Comparison of ENCODE assay signal across 8 cellular contexts in genomic region chr6:17986656-17987575, GRCh38. TPM values are rescaled to one million over a fixed set of nuclear protein-coding genes. Genes with fewer than 3 reads are reported as not detected.
DNase-seq lines count a peak whose midpoint lies in the region; ATAC-seq and TF ChIP-seq lines count a peak whose summit lies in the region.

No MANE protein-coding gene starts in this region.

- H3K9me3 Mint-ChIP-seq in brain = no peaks in the 10 kb centered on the region

- ATAC-seq in HG02885 (IDR thresholded peaks at IDR 0.05; ENCODE audit: poor library complexity, unreplicated experiment) = peak; percentile 26

- H3K4me1 Mint-ChIP-seq in brain = peaks cover 44% of the 10 kb centered on the region

- in situ Hi-C loops in GM13976 (cut with MboI; ENCODE audit: low sequenced_read_pairs, unreplicated experiment) = no loop called here

- peaks cover 10% of the 10 kb centered on the region for H3K27me3 Mint-ChIP-seq in brain

- DNase-seq in AG08395 (ENCODE audit: low spot score) = peak; percentile 59
- peak; percentile 54 for DNase-seq in GM13976 (ENCODE audit: low spot score)
- DNase-seq in NCI-H526 treated with DMSO at 0.1 percent for 48 hours (lab: John Stamatoyannopoulos, UW) = peak; percentile 85
- DNase-seq in renal cortical epithelial cell (ENCODE audit: low read depth) = peak; percentile 32
- no peak for DNase-seq in amniotic stem cell (lab: John Stamatoyannopoulos, UW)

- H3K36me3 Mint-ChIP-seq in brain = peaks cover 10% of the 10 kb centered on the region

- peak overlapping the region; percentile 89 to 95 (median 94) for H3K4me3 Mint-ChIP-seq in brain

- TF ChIP-seq CTCF in GM13976 (IDR thresholded peaks at IDR 0.05; ENCODE audit: borderline replicate concordance, control extremely low read depth, extremely low read depth, insufficient read depth, missing control alignments) = no peak
- TF ChIP-seq CTCF in brain (conservative IDR thresholded peaks at IDR 0.05) = no peak

- H3K27ac Mint-ChIP-seq in brain = peak overlapping the region; percentile 85 to 96 (median 93)

- peak overlapping the region; percentile 71 for H3K4me3 ChIP-seq in iPS-11a (ENCODE audit: low read depth, low read length)

RNA-seq across cellular contexts. Expression of gene KIF13A, which starts 0.5 kb away (rescaled TPM):
- 7.1 TPM for polyA plus RNA-seq in brain (ENCODE audit: insufficient read depth, low read depth, low replicate concordance)
- 23.3 and 64.6 TPM in 2 replicates for total RNA-seq in renal cortical epithelial cell
